ENCODE assay signal across 8 cellular contexts in the genomic region with DNA sequence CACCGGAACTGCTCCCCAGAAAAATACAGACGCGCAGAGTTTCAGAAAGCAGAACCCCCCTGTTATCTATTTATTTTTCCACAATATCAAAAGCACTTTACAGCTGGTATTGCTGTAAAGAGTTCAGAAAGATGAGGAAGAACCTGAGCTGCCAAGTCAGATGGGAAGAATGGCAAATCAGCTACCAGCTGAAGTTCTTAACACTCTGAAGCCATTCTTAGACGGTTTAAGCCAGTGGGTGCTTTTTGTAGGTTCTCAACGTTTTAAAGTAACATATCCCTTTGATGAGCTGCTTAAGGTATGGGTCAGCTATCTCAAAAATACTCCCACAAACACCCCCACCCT. TPM values are rescaled to one million over a fixed set of nuclear protein-coding genes. Genes with fewer than 3 reads are reported as not detected.
DNase-seq lines count a peak whose midpoint lies in the region; ATAC-seq and TF ChIP-seq lines count a peak whose summit lies in the region.

No MANE protein-coding gene starts in this region.

- H3K27me3 Mint-ChIP-seq in T-helper 17 cell = peaks cover 5% of the 10 kb centered on the region

- intact Hi-C loops in left ventricle myocardium inferior (cut with micrococcal nuclease) = no loop called here
- intact Hi-C loops in cardiac septum (cut with DNase I) = loop anchor here (2.0 kb wide), 2 partner anchors 36 to 116 kb away; partner anchors contain the start of gene NDUFS5
- intact Hi-C loops in sciatic nerve (cut with DNase I) = no loop called here

- no peaks in the 10 kb centered on the region for H3K36me3 Mint-ChIP-seq in T-helper 17 cell (ENCODE audit: low read depth)

- DNase-seq in left ventricle myocardium inferior = no peak
- DNase-seq in cardiac septum (ENCODE audit: low spot score) = no peak
- DNase-seq in T-helper 17 cell = no peak
- DNase-seq in fibroblast of peridontal ligament (ENCODE audit: extremely low read depth) = peak; percentile 51
- no peak for DNase-seq in sciatic nerve (ENCODE audit: low spot score)
- DNase-seq in amygdala (lab: John Stamatoyannopoulos, UW) = no peak
- DNase-seq in activated CD4-positive, alpha-beta T cell treated with anti-CD3 and anti-CD28 coated beads, Interleukin-2, amount 50 U/mL, for 4 hours = no peak

- peaks cover 32% of the 10 kb centered on the region for H3K4me1 Mint-ChIP-seq in T-helper 17 cell

- ATAC-seq in T-helper 17 cell = peak; percentile 5
- ATAC-seq in sciatic nerve = peak; percentile 28
- no peak for ATAC-seq in HG02610 (IDR thresholded peaks at IDR 0.05; ENCODE audit: unreplicated experiment)

- H3K27ac ChIP-seq in left ventricle myocardium inferior (replicated peaks) = peak overlapping the region; percentile 94

- peaks cover 50% of the 10 kb centered on the region for H3K4me1 ChIP-seq in left ventricle myocardium inferior

- TF ChIP-seq CTCF in left ventricle myocardium inferior (IDR thresholded peaks at IDR 0.05; ENCODE audit: borderline replicate concordance) = no peak

- H3K4me3 Mint-ChIP-seq in T-helper 17 cell = peak overlapping the region; percentile 96

- peak overlapping the region; percentile 97 for H3K4me3 ChIP-seq in left ventricle myocardium inferior

- H3K36me3 ChIP-seq in left ventricle myocardium inferior = peaks cover 12% of the 10 kb centered on the region

- H3K27ac Mint-ChIP-seq in T-helper 17 cell = peak overlapping the region; percentile 91

- no peaks in the 10 kb centered on the region for H3K27me3 ChIP-seq in left ventricle myocardium inferior (ENCODE audit: low read depth)

- H3K9me3 ChIP-seq in left ventricle myocardium inferior (replicated peaks) (no peaks in the 10 kb centered on the region), T-helper 17 cell (ENCODE audit: control insufficient read depth, low read length, poor library complexity, severe bottlenecking) (no peaks in the 10 kb centered on the region)

RNA-seq across cellular contexts. Expression of gene AKIRIN1, which starts 0.7 kb away (rescaled TPM):
- total RNA-seq in left ventricle myocardium inferior (61.5 TPM), cardiac septum (60.0 TPM), T-helper 17 cell (10 to 100 TPM; 74.2 to 82.1 TPM), sciatic nerve (44.2 TPM)

RNA-seq across cellular contexts. Expression of gene NDUFS5, which starts 35.8 kb away (rescaled TPM):
- total RNA-seq in left ventricle myocardium inferior = 696 TPM
- 519 TPM for total RNA-seq in cardiac septum
- total RNA-seq in T-helper 17 cell = 10 to 100 TPM; 86.6 to 94.0 TPM
- total RNA-seq in sciatic nerve = 149 TPM

RNA-seq across cellular contexts. Expression of gene RHBDL2, which starts 48.7 kb away (rescaled TPM):
- total RNA-seq in left ventricle myocardium inferior (not detected), cardiac septum (not detected), T-helper 17 cell (not detected), sciatic nerve (0.22 TPM)
